10 cellular contexts compared by ENCODE assay signal in genomic region chr17:46805771-46806170, GRCh38. TPM values are rescaled to one million over a fixed set of nuclear protein-coding genes. Genes with fewer than 3 reads are reported as not detected.
"Had no signal": no experiment of that assay in that cellular context is flagged by ENCODE, and none has a peak within 500 bp of the region (broad histone marks: within the 10 kb centered on the region; RNA-seq: fewer than 3 reads in every experiment).

No MANE protein-coding gene starts in this region.

- H3K36me3 ChIP-seq: HAP-1 had no signal

- H3K4me1 ChIP-seq: HAP-1 had no signal

- H3K4me2 ChIP-seq: GM23338 had no signal

- ATAC-seq: GM23338, HCT116 had no signal

- H3K27ac ChIP-seq: HL-60 had no signal

- DNase-seq: H7, HFFc6, IMR-90, KBM-7 had no signal

- H2AFZ ChIP-seq: GM23338 had no signal

- H3K4me3 ChIP-seq: GM23338, HAP-1 had no signal

- H3K9me3 ChIP-seq: HAP-1 had no signal

RNA-seq across cellular contexts. Expression of gene WNT9B, which starts 45.6 kb away (rescaled TPM):
- total RNA-seq: H4, HFFc6, HT1080, IMR-90 had no signal
- polyA plus RNA-seq: GM23338, IMR-90 had no signal
